Comparison of ENCODE assay signal across 31 cellular contexts in genomic region chr14:41891624-41892023, GRCh38.
"Had no signal": no experiment of that assay in that cellular context is flagged by ENCODE, and none has a peak within 500 bp of the region (broad histone marks: within the 10 kb centered on the region; RNA-seq: fewer than 3 reads in every experiment).

No MANE protein-coding gene starts in this region.

- H3K4me1 Mint-ChIP-seq: naive thymus-derived CD4-positive, alpha-beta T cell; nephron; stimulated activated naive CD8-positive, alpha-beta T cell treated with anti-CD3 and anti-CD28 coated beads, Interleukin-15, amount 100 ng/mL, for 72 hours had no signal

- H3K27me3 Mint-ChIP-seq: naive thymus-derived CD4-positive, alpha-beta T cell; stimulated activated naive CD8-positive, alpha-beta T cell treated with anti-CD3 and anti-CD28 coated beads, Interleukin-15, amount 100 ng/mL, for 72 hours had no signal

- H2AFZ ChIP-seq: hepatocyte had no signal

- H3K4me3 ChIP-seq: dorsolateral prefrontal cortex, gastrocnemius medialis, hepatocyte, left lung, ovary, psoas muscle, suprapubic skin, transverse colon, upper lobe of right lung, uterus had no signal

- FAIRE-seq: colon, kidney, small intestine had no signal

- ATAC-seq: esophagus mucosa; gastrocnemius medialis; left lung; naive thymus-derived CD4-positive, alpha-beta T cell; psoas muscle; right cardiac atrium; stimulated activated naive CD8-positive, alpha-beta T cell treated with anti-CD3 and anti-CD28 coated beads, Interleukin-15, amount 100 ng/mL, for 72 hours; upper lobe of right lung had no signal

- H3K36me3 Mint-ChIP-seq: naive thymus-derived CD4-positive, alpha-beta T cell had no signal

- H3K27me3 ChIP-seq: dorsolateral prefrontal cortex, gastrocnemius medialis, hepatocyte, left lung, ovary, suprapubic skin, transverse colon, upper lobe of right lung, uterus had no signal

- H3K4me2 ChIP-seq: hepatocyte had no signal

- H3K36me3 ChIP-seq: gastrocnemius medialis, left lung, ovary, suprapubic skin, transverse colon, upper lobe of right lung, uterus had no signal

- H3K27ac ChIP-seq: dorsolateral prefrontal cortex, epithelial cell of prostate, gastrocnemius medialis, hepatocyte, left lung, ovary, psoas muscle, suprapubic skin, transverse colon, upper lobe of right lung, uterus had no signal

- DNase-seq: dorsolateral prefrontal cortex; effector CD4-positive, alpha-beta T cell; foreskin fibroblast; gastrocnemius medialis; head of caudate nucleus; kidney; left lung; mesendoderm; midbrain; naive thymus-derived CD4-positive, alpha-beta T cell; nucleus accumbens; ovary; posterior cingulate gyrus; psoas muscle; right cardiac atrium; small intestine; stimulated activated CD4-positive, alpha-beta T cell treated with anti-CD3 and anti-CD28 coated beads, Interleukin-12 subunit alpha, Interleukin-12 subunit beta, amount 100 ng/mL, for 4 hours; stimulated activated CD4-positive, alpha-beta T cell treated with anti-CD3 and anti-CD28 coated beads, Interleukin-1b, Interleukin-23, amount 100 ng/mL, for 48 hours; stimulated activated CD4-positive, alpha-beta T cell treated with anti-CD3 and anti-CD28 coated beads, Interleukin-4, amount 100 ng/mL, for 1 hour; stimulated activated CD8-positive, alpha-beta memory T cell treated with anti-CD3 and anti-CD28 coated beads, Interleukin-4, amount 100 ng/mL, for 48 hours; stimulated activated naive CD4-positive, alpha-beta T cell; stimulated activated naive CD8-positive, alpha-beta T cell treated with anti-CD3 and anti-CD28 coated beads, Interleukin-15, amount 100 ng/mL, for 72 hours; transverse colon; upper lobe of right lung; uterus had no signal

- H3K4me1 ChIP-seq: gastrocnemius medialis, left lung, psoas muscle, suprapubic skin, transverse colon, upper lobe of right lung, uterus had no signal

- H3K9me3 Mint-ChIP-seq: naive thymus-derived CD4-positive, alpha-beta T cell; nephron; stimulated activated naive CD8-positive, alpha-beta T cell treated with anti-CD3 and anti-CD28 coated beads, Interleukin-15, amount 100 ng/mL, for 72 hours had no signal

- H3K9me3 ChIP-seq: gastrocnemius medialis, ovary, psoas muscle, suprapubic skin, upper lobe of right lung, uterus had no signal

- H3K79me2 ChIP-seq: hepatocyte had no signal

- H3K4me3 Mint-ChIP-seq: naive thymus-derived CD4-positive, alpha-beta T cell; nephron; stimulated activated naive CD8-positive, alpha-beta T cell treated with anti-CD3 and anti-CD28 coated beads, Interleukin-15, amount 100 ng/mL, for 72 hours had no signal

- H3K27ac Mint-ChIP-seq: naive thymus-derived CD4-positive, alpha-beta T cell; nephron; stimulated activated naive CD8-positive, alpha-beta T cell treated with anti-CD3 and anti-CD28 coated beads, Interleukin-15, amount 100 ng/mL, for 72 hours had no signal
